ENCODE assay signal across 8 cellular contexts in genomic region chr19:44653977-44654784, GRCh38. TPM values are rescaled to one million over a fixed set of nuclear protein-coding genes. Genes with fewer than 3 reads are reported as not detected.
DNase-seq lines count a peak whose midpoint lies in the region; ATAC-seq and TF ChIP-seq lines count a peak whose summit lies in the region.

No MANE protein-coding gene starts in this region.

- H3K27ac Mint-ChIP-seq in CD14-positive monocyte: peak overlapping the region in 4 of 7 donors; percentile 18 to 68 (median 62)
- H3K27ac Mint-ChIP-seq in dendritic cell treated with granulocyte-macrophage colony-stimulating factor and Interleukin-4, amounts not matched to agents 40 ng/mL and 50 ng/mL, for 4 days: peak overlapping the region; percentile 48
- H3K27ac Mint-ChIP-seq in memory B cell: peak overlapping the region; percentile 45

- in situ Hi-C loops in KBM-7 (cut with MboI; ENCODE audit: low pct_unique_long_range_greater_than_20kb, low sequenced_read_pairs): no loop called here

- no peak overlapping the region for H3K4me3 Mint-ChIP-seq in CD14-positive monocyte
- H3K4me3 Mint-ChIP-seq in dendritic cell treated with granulocyte-macrophage colony-stimulating factor and Interleukin-4, amounts not matched to agents 40 ng/mL and 50 ng/mL, for 4 days: no peak overlapping the region
- no peak overlapping the region for H3K4me3 Mint-ChIP-seq in memory B cell

- peak; percentile 81 for TF ChIP-seq CTCF in CD14-positive monocyte (IDR thresholded peaks at IDR 0.05)

- H3K4me1 Mint-ChIP-seq in CD14-positive monocyte (peaks cover 8% of the 10 kb centered on the region), memory B cell (peaks cover 10% of the 10 kb centered on the region)
- peaks cover 28% of the 10 kb centered on the region for H3K4me1 Mint-ChIP-seq in dendritic cell treated with granulocyte-macrophage colony-stimulating factor and Interleukin-4, amounts not matched to agents 40 ng/mL and 50 ng/mL, for 4 days (ENCODE audit: low read depth)

- no peaks in the 10 kb centered on the region for H3K9me3 Mint-ChIP-seq in CD14-positive monocyte
- H3K9me3 Mint-ChIP-seq in dendritic cell treated with granulocyte-macrophage colony-stimulating factor and Interleukin-4, amounts not matched to agents 40 ng/mL and 50 ng/mL, for 4 days: no peaks in the 10 kb centered on the region
- H3K9me3 Mint-ChIP-seq in memory B cell: no peaks in the 10 kb centered on the region

- ATAC-seq in GM19463 (IDR thresholded peaks at IDR 0.05; ENCODE audit: unreplicated experiment): peak; percentile 74
- ATAC-seq in memory B cell (ENCODE audit: low read depth): peak; percentile 99

- peaks cover 0 to 2% (median 2%) of the 10 kb centered on the region in 3 donors for H3K27me3 Mint-ChIP-seq in CD14-positive monocyte (ENCODE audit: low read depth in 3 of 3)
- H3K27me3 Mint-ChIP-seq in dendritic cell treated with granulocyte-macrophage colony-stimulating factor and Interleukin-4, amounts not matched to agents 40 ng/mL and 50 ng/mL, for 4 days: no peaks in the 10 kb centered on the region
- H3K27me3 Mint-ChIP-seq in memory B cell: peaks cover 13% of the 10 kb centered on the region

- H3K36me3 Mint-ChIP-seq in CD14-positive monocyte (peaks cover 67 to 87% of the 10 kb centered on the region in 2 donors), memory B cell (no peaks in the 10 kb centered on the region)
- peaks cover 100% of the 10 kb centered on the region for H3K36me3 Mint-ChIP-seq in dendritic cell treated with granulocyte-macrophage colony-stimulating factor and Interleukin-4, amounts not matched to agents 40 ng/mL and 50 ng/mL, for 4 days (ENCODE audit: low read depth)

- intact Hi-C loops in CD14-positive monocyte (cut with micrococcal nuclease): loop anchor here (1.0 to 10.0 kb wide), 3 partner anchors 71 to 191 kb away; partner anchors contain the start of gene NECTIN2 (in 1 of the 2)
- intact Hi-C loops in dendritic cell treated with granulocyte-macrophage colony-stimulating factor and Interleukin-4, amounts not matched to agents 40 ng/mL and 50 ng/mL, for 4 days (cut with micrococcal nuclease): no loop called here

- DNase-seq in CD14-positive monocyte (ENCODE audit: low spot score) (peak; percentile 89), KBM-7 (peak; percentile 39), memory B cell (ENCODE audit: low spot score in 2 of 2) (peak; percentile 77 to 85), NCI-H69 (lab: John Stamatoyannopoulos, UW) (no peak)
- peak; percentile 36 to 54 for DNase-seq in activated CD4-positive, alpha-beta T cell treated with anti-CD3 and anti-CD28 coated beads for 24 hours (ENCODE audit: low read depth in 2 of 2)
- DNase-seq in stimulated activated CD8-positive, alpha-beta memory T cell treated with anti-CD3 and anti-CD28 coated beads, Interleukin-7, amount 100 ng/mL, for 1 hour (ENCODE audit: low read depth in 2 of 2): peak; percentile 14 to 36

RNA-seq across cellular contexts. Expression of gene PVR, which starts 10.5 kb away (rescaled TPM):
- 10 to 100 TPM; 10.1 to 12.9 TPM for polyA plus RNA-seq in CD14-positive monocyte

RNA-seq across cellular contexts. Expression of gene CEACAM19, which starts 17.1 kb away (rescaled TPM):
- polyA plus RNA-seq in CD14-positive monocyte: not detected

RNA-seq across cellular contexts. Expression of gene IGSF23, which starts 40.8 kb away (rescaled TPM):
- under 1 TPM; 0.44 to 0.46 TPM for polyA plus RNA-seq in CD14-positive monocyte

RNA-seq across cellular contexts. Expression of gene CEACAM16, which starts 44.8 kb away (rescaled TPM):
- not detected for polyA plus RNA-seq in CD14-positive monocyte
